5 cellular contexts compared by ENCODE assay signal in the genomic region with DNA sequence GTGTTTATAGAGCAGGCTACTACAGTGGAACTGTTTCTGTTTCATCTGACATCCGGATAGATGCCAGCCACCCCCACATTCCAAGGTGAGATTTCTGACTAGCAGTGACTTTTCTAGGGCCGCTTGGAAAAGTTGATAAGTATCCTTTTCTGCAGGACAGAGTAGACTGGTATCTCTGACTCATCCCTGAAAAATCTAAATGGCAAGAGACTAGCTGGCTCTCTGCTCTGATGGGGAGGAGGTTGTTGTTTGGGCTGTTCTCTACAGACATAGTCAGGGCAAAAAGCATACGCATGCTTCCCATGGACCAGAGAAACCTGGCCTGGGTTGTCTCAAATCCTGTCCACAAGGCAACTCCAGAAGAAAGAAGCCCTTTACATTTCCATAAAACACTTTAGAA. TPM values are rescaled to one million over a fixed set of nuclear protein-coding genes. Genes with fewer than 3 reads are reported as not detected.
"Had no signal": no experiment of that assay in that cellular context is flagged by ENCODE, and none has a peak within 500 bp of the region (broad histone marks: within the 10 kb centered on the region; RNA-seq: fewer than 3 reads in every experiment).

No MANE protein-coding gene starts in this region.

RNA-seq across cellular contexts. Expression of a gene that starts 10.7 kb away (rescaled TPM):
- total RNA-seq: GM23338 had no signal

RNA-seq across cellular contexts. Expression of a gene that starts 33.1 kb away (rescaled TPM):
- total RNA-seq: HepG2, HFFc6, HT1080, K562 had no signal
- polyA plus RNA-seq: HepG2, K562 had no signal
